ENCODE assay signal across 8 cellular contexts in genomic region chr3:46693038-46693896, GRCh38. TPM values are rescaled to one million over a fixed set of nuclear protein-coding genes. Genes with fewer than 3 reads are reported as not detected.
DNase-seq lines count a peak whose midpoint lies in the region; ATAC-seq lines count a peak whose summit lies in the region.

Gene ALS2CL (minus strand): TSS chr3:46693679. CDS start chr3:46689440, 4,239 bp downstream.

- H3K9me3 Mint-ChIP-seq in CD8-positive, alpha-beta memory T cell = no peaks in the 10 kb centered on the region

- H3K9me3 ChIP-seq in CD8-positive, alpha-beta memory T cell (ENCODE audit: low read length) = no peaks in the 10 kb centered on the region
- H3K9me3 ChIP-seq in KOPT-K1 (ENCODE audit: insufficient read depth, low read length, poor library complexity, severe bottlenecking) (no peaks in the 10 kb centered on the region), endocrine pancreas (ENCODE audit: control insufficient read depth, low read length) (no peaks in the 10 kb centered on the region), mucosa of stomach (ENCODE audit: control insufficient read depth, low read length) (no peaks in the 10 kb centered on the region)

- peak within 1 kb of the TSS; percentile 47 to 91 (median 85) for H3K4me3 Mint-ChIP-seq in CD8-positive, alpha-beta memory T cell

- H3K9ac ChIP-seq in endocrine pancreas (ENCODE audit: control insufficient read depth, insufficient read depth, low read length) = peak within 1 kb of the TSS; percentile 65
- peak within 1 kb of the TSS; percentile 89 for H3K9ac ChIP-seq in mucosa of stomach (ENCODE audit: low read length)

- H3K27ac Mint-ChIP-seq in CD8-positive, alpha-beta memory T cell = peak within 1 kb of the TSS in 6 of 8 donors; percentile 50 to 91 (median 70)

- peaks cover 0 to 4% of the 10 kb centered on the region in 2 donors for H3K27me3 Mint-ChIP-seq in CD8-positive, alpha-beta memory T cell

- peak; percentile 65 to 82 (median 72) for DNase-seq in CD8-positive, alpha-beta memory T cell
- peak; percentile 86 for DNase-seq in activated CD8-positive, alpha-beta memory T cell treated with anti-CD3 and anti-CD28 coated beads for 24 hours
- DNase-seq in stimulated activated CD8-positive, alpha-beta memory T cell treated with anti-CD3 and anti-CD28 coated beads, Interleukin-7, amount 100 ng/mL, for 48 hours (ENCODE audit: extremely low read depth in 1 of 2, low read depth in 1 of 2) = peak; percentile 8 to 18
- no peak for DNase-seq in GF-D8 (lab: John Stamatoyannopoulos, UW)

- H3K36me3 ChIP-seq in CD8-positive, alpha-beta memory T cell (ENCODE audit: insufficient read depth, low read length) = no peaks in the 10 kb centered on the region
- no peaks in the 10 kb centered on the region for H3K36me3 ChIP-seq in KOPT-K1 (ENCODE audit: insufficient read depth, low read length)
- H3K36me3 ChIP-seq in endocrine pancreas (ENCODE audit: control insufficient read depth, insufficient read depth, low read length) = no peaks in the 10 kb centered on the region
- H3K36me3 ChIP-seq in mucosa of stomach (ENCODE audit: control insufficient read depth, insufficient read depth, low read length) = no peaks in the 10 kb centered on the region

- no peak for ATAC-seq in HG03135 (IDR thresholded peaks at IDR 0.05; ENCODE audit: unreplicated experiment)

- no peaks in the 10 kb centered on the region for H3K36me3 Mint-ChIP-seq in CD8-positive, alpha-beta memory T cell

- H3K4me1 Mint-ChIP-seq in CD8-positive, alpha-beta memory T cell = peaks cover 29 to 61% (median 38%) of the 10 kb centered on the region in 3 donors

- no peak within 1 kb of the TSS for H3K27ac ChIP-seq in CD8-positive, alpha-beta memory T cell (ENCODE audit: low read depth, low read length)
- H3K27ac ChIP-seq in KOPT-K1 (ENCODE audit: low read depth, low read length, poor library complexity, severe bottlenecking) = peak within 1 kb of the TSS; percentile 60

- CTCF ChIA-PET in CD8-positive, alpha-beta memory T cell (lab: Charles Lee) = no interaction called here

- POLR2A ChIA-PET in CD8-positive, alpha-beta memory T cell (lab: Charles Lee) = interaction anchor here (0.5 to 0.9 kb wide), 2 partner anchors 326 to 665 kb away, joined by 3 read pairs; no protein-coding TSS in a partner anchor

- H3K4me3 ChIP-seq in CD8-positive, alpha-beta memory T cell (ENCODE audit: low read length) = peak within 1 kb of the TSS; percentile 81
- no peak within 1 kb of the TSS for H3K4me3 ChIP-seq in endocrine pancreas (ENCODE audit: control insufficient read depth, insufficient read depth, low read length)
- peak within 1 kb of the TSS; percentile 87 for H3K4me3 ChIP-seq in mucosa of stomach (ENCODE audit: low read length)

- H3K4me1 ChIP-seq in CD8-positive, alpha-beta memory T cell (ENCODE audit: insufficient read depth, low read length) = peaks cover 57% of the 10 kb centered on the region
- no peaks in the 10 kb centered on the region for H3K4me1 ChIP-seq in endocrine pancreas (ENCODE audit: control insufficient read depth, insufficient read depth, low read length)
- H3K4me1 ChIP-seq in mucosa of stomach (ENCODE audit: control insufficient read depth, insufficient read depth, low read length) = peaks cover 45% of the 10 kb centered on the region

- H3K27me3 ChIP-seq in CD8-positive, alpha-beta memory T cell (ENCODE audit: insufficient read depth, low read length, poor library complexity, severe bottlenecking) = no peaks in the 10 kb centered on the region
- no peaks in the 10 kb centered on the region for H3K27me3 ChIP-seq in endocrine pancreas (ENCODE audit: control insufficient read depth, insufficient read depth, low read length)
- no peaks in the 10 kb centered on the region for H3K27me3 ChIP-seq in mucosa of stomach (ENCODE audit: control insufficient read depth, insufficient read depth, low read length)

RNA-seq across cellular contexts. Expression of gene ALS2CL, which starts in this region (rescaled TPM):
- total RNA-seq in CD8-positive, alpha-beta memory T cell = under 1 TPM; 0.84 to 0.96 TPM
- 1.2 TPM for polyA plus RNA-seq in CD8-positive, alpha-beta memory T cell
